In the genomic region with DNA sequence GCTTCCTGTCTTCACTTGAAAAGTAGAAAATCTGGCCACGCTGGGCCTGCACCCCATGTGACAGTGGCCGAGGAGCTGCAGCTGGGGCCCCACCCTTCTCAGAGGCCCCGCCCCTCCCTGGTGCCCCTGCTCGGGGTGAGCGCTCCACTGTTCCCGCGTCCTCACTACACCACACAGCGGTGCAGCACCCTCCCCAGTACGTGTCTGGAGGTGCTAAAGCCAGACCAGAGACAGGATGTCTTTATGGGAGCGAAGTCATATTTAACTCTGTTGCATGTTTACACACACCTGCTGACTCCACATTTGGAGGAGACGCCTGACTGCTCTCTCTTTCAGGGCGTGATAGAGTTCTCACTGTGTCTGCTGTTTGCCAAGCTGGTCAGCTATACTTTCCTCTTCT, we compare ENCODE assay signal across 11 cellular contexts. TPM values are rescaled to one million over a fixed set of nuclear protein-coding genes. Genes with fewer than 3 reads are reported as not detected.
DNase-seq lines count a peak whose midpoint lies in the region; ATAC-seq and TF ChIP-seq lines count a peak whose summit lies in the region.
"Had no signal": no experiment of that assay in that cellular context is flagged by ENCODE, and none has a peak within 500 bp of the region (broad histone marks: within the 10 kb centered on the region; RNA-seq: fewer than 3 reads in every experiment).

No MANE protein-coding gene starts in this region.

- no peaks in the 10 kb centered on the region for H4K20me1 ChIP-seq in osteoblast (ENCODE audit: insufficient read depth, low read length)

- no peak overlapping the region for H3K4me2 ChIP-seq in osteoblast (ENCODE audit: insufficient read depth, low read length)

- TF ChIP-seq CTCF in GM20000 (IDR thresholded peaks at IDR 0.05; ENCODE audit: extremely low read depth, missing control alignments), result no peak
- TF ChIP-seq CTCF in osteoblast (IDR thresholded peaks at IDR 0.05; ENCODE audit: extremely low read depth, low read depth, low read length), result no peak
- no peak for TF ChIP-seq CTCF in WERI-Rb-1 (IDR thresholded peaks at IDR 0.05; ENCODE audit: low read depth, low read length)

- H3K4me3 ChIP-seq in osteoblast (ENCODE audit: insufficient read depth, low read length), result no peak overlapping the region
- H3K4me3 ChIP-seq in WERI-Rb-1 (ENCODE audit: low read depth, low read length), result no peak overlapping the region
- H3K4me3 ChIP-seq: right atrium auricular region had no signal

- no peaks in the 10 kb centered on the region for H3K4me1 ChIP-seq in osteoblast (ENCODE audit: insufficient read depth, low read length)
- H3K4me1 ChIP-seq: right atrium auricular region had no signal

- H3K79me2 ChIP-seq in osteoblast (ENCODE audit: insufficient read depth, low read length), result no peaks in the 10 kb centered on the region

- H3K27me3 ChIP-seq in osteoblast (ENCODE audit: insufficient read depth, low read length) (no peaks in the 10 kb centered on the region), WERI-Rb-1 (ENCODE audit: insufficient read depth, low read depth, severe bottlenecking) (no peaks in the 10 kb centered on the region)
- H3K27me3 ChIP-seq: right atrium auricular region had no signal

- H3K36me3 ChIP-seq in osteoblast (ENCODE audit: insufficient read depth, low read length) (no peaks in the 10 kb centered on the region), WERI-Rb-1 (no peaks in the 10 kb centered on the region)

- peak; percentile 83 for DNase-seq in DMS153 treated with DMSO at 0.1 percent for 48 hours (lab: John Stamatoyannopoulos, UW; ENCODE audit: unreplicated experiment)
- peak; percentile 60 for DNase-seq in GM20000 (ENCODE audit: low spot score)
- DNase-seq in NCI-H2029 (lab: John Stamatoyannopoulos, UW), result peak; percentile 66
- DNase-seq in left colon, result peak; percentile 64 to 65
- DNase-seq in osteoblast (ENCODE audit: insufficient read length, low spot score, missing footprints), result no peak
- DNase-seq in WERI-Rb-1, result no peak
- DNase-seq in UCSD-AML1 (lab: John Stamatoyannopoulos, UW; ENCODE audit: unreplicated experiment), result no peak
- DNase-seq: H9, NCI-H1436 had no signal

- H3K27ac ChIP-seq in osteoblast (ENCODE audit: low read depth, low read length), result no peak overlapping the region
- no peak overlapping the region for H3K27ac ChIP-seq in WERI-Rb-1
- H3K27ac ChIP-seq: right atrium auricular region had no signal

- ATAC-seq in left colon (peak; percentile 86), HG02973 (IDR thresholded peaks at IDR 0.05; ENCODE audit: unreplicated experiment) (no peak)

- intact Hi-C loops in left colon (cut with DNase I, micrococcal nuclease), result no loop called here

- H3K9me3 ChIP-seq in osteoblast (ENCODE audit: low read depth, low read length) (no peaks in the 10 kb centered on the region), WERI-Rb-1 (ENCODE audit: severe bottlenecking) (no peaks in the 10 kb centered on the region)
- H3K9me3 ChIP-seq: right atrium auricular region had no signal

- H2AFZ ChIP-seq in osteoblast (ENCODE audit: low read length), result no peak overlapping the region

RNA-seq across cellular contexts. Expression of gene SLC37A1, which starts 48.1 kb away (rescaled TPM):
- total RNA-seq in left colon, result 100 to 1,000 TPM in 1 of 2 donors, 10 to 100 TPM in 1; 63.5 to 171 TPM
- 5.9 and 6.9 TPM in 2 replicates for total RNA-seq in osteoblast

Comparison
In these comparisons a context has a peak if more than half of its experiments do, and no peak if none do; other contexts are left out.
1. DNase-seq: peak in DMS153 treated with DMSO at 0.1 percent for 48 hours (single experiment), GM20000 (single experiment), NCI-H2029 (single experiment) and left colon (2 of 2); none in osteoblast (single experiment), WERI-Rb-1 (single experiment) and UCSD-AML1 (single experiment).